ENCODE assay signal across 24 cellular contexts in the genomic region with DNA sequence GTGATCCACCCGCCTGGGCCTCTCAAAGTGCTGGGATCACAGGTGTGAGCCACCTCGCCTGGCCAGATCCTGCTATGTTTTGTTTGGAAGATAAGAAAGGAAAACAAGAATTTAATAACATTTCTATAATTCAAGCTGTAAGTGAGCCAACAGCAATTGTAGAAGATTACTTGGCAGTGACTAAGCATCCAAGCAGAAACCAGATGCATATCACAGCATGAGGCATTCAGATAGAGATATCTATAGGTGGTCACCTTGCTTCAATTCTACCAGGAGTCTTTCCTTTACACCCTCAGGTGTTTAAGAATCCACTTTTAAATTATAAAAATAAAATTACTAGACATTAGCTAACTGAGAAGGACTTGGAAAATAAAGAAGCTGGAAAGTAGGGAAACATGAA.
"Had no signal": no experiment of that assay in that cellular context is flagged by ENCODE, and none has a peak within 500 bp of the region (broad histone marks: within the 10 kb centered on the region; RNA-seq: fewer than 3 reads in every experiment).

No MANE protein-coding gene starts in this region.

- H3K27ac ChIP-seq: brain microvascular endothelial cell, cardiac muscle cell had no signal

- H3K4me3 ChIP-seq: cardiac muscle cell had no signal

- H3K4me3 Mint-ChIP-seq: activated CD4-positive, alpha-beta memory T cell treated with anti-CD3 and anti-CD28 coated beads, Interleukin-2, amount 10 ng/mL, durations not matched to agents 7 days and 5 days; activated naive CD4-positive, alpha-beta T cell treated with anti-CD3 and anti-CD28 coated beads, Interleukin-2, amount 10 ng/mL, durations not matched to agents 7 days and 5 days; activated naive CD8-positive, alpha-beta T cell treated with anti-CD3 and anti-CD28 coated beads for 36 hours; activated T-helper 17 cell treated with anti-CD3 and anti-CD28 coated beads, Interleukin-2, amount 50 U/mL, for 72 hours; T-helper 17 cell had no signal

- H3K27me3 ChIP-seq: brain microvascular endothelial cell, cardiac muscle cell had no signal

- FAIRE-seq: TTC549 had no signal

- H3K4me1 Mint-ChIP-seq: activated CD4-positive, alpha-beta memory T cell treated with anti-CD3 and anti-CD28 coated beads, Interleukin-2, amount 10 ng/mL, durations not matched to agents 7 days and 5 days; activated naive CD4-positive, alpha-beta T cell treated with anti-CD3 and anti-CD28 coated beads, Interleukin-2, amount 10 ng/mL, durations not matched to agents 7 days and 5 days; activated T-helper 17 cell treated with anti-CD3 and anti-CD28 coated beads, Interleukin-2, amount 50 U/mL, for 72 hours; T-helper 17 cell had no signal

- H3K27me3 Mint-ChIP-seq: activated CD4-positive, alpha-beta memory T cell treated with anti-CD3 and anti-CD28 coated beads, Interleukin-2, amount 10 ng/mL, durations not matched to agents 7 days and 5 days; activated naive CD4-positive, alpha-beta T cell treated with anti-CD3 and anti-CD28 coated beads, Interleukin-2, amount 10 ng/mL, durations not matched to agents 7 days and 5 days; activated naive CD8-positive, alpha-beta T cell treated with anti-CD3 and anti-CD28 coated beads for 36 hours; activated T-helper 17 cell treated with anti-CD3 and anti-CD28 coated beads, Interleukin-2, amount 50 U/mL, for 72 hours; T-helper 17 cell had no signal

- ATAC-seq: activated T-helper 17 cell treated with anti-CD3 and anti-CD28 coated beads, Interleukin-2, amount 50 U/mL, for 72 hours; T-helper 17 cell had no signal

- H3K36me3 ChIP-seq: brain microvascular endothelial cell, cardiac muscle cell had no signal

- DNase-seq: activated CD4-positive, alpha-beta memory T cell treated with anti-CD3 and anti-CD28 coated beads, Interleukin-2, amount 10 ng/mL, durations not matched to agents 7 days and 5 days; activated CD4-positive, alpha-beta T cell treated with anti-CD3 and anti-CD28 coated beads, Interleukin-2, amount 50 U/mL, for 1 hour; activated CD4-positive, CD25-positive, alpha-beta regulatory T cell; activated gamma-delta T cell treated with Interleukin-2 at 50 U/mL for 16 hours; activated naive CD4-positive, alpha-beta T cell treated with anti-CD3 and anti-CD28 coated beads, Interleukin-2, amount 10 ng/mL, durations not matched to agents 7 days and 5 days; activated naive CD8-positive, alpha-beta T cell treated with anti-CD3 and anti-CD28 coated beads for 36 hours; activated T-cell treated with anti-CD3 and anti-CD28 coated beads for 4 hours; activated T-cell treated with anti-CD3 and anti-CD28 coated beads, Interleukin-2, amount 50 U/mL, for 48 hours; brain microvascular endothelial cell; Kasumi-1; NCI-H1048; NCI-H146; NCI-H187 treated with DMSO at 0.1 percent for 48 hours; NCI-H2171 treated with DMSO at 0.1 percent for 48 hours; NCI-H226; NCI-H510A; NCI-H526 treated with DMSO at 0.1 percent for 48 hours; NCI-H82; SHP77 treated with DMSO at 0.1 percent for 48 hours; T-helper 17 cell; T-helper 9 cell had no signal

- H3K27ac Mint-ChIP-seq: activated CD4-positive, alpha-beta memory T cell treated with anti-CD3 and anti-CD28 coated beads, Interleukin-2, amount 10 ng/mL, durations not matched to agents 7 days and 5 days; activated naive CD4-positive, alpha-beta T cell treated with anti-CD3 and anti-CD28 coated beads, Interleukin-2, amount 10 ng/mL, durations not matched to agents 7 days and 5 days; activated naive CD8-positive, alpha-beta T cell treated with anti-CD3 and anti-CD28 coated beads for 36 hours; activated T-helper 17 cell treated with anti-CD3 and anti-CD28 coated beads, Interleukin-2, amount 50 U/mL, for 72 hours; T-helper 17 cell had no signal
